In genomic region chr9:119556129-119556875, GRCh38 we compare ENCODE assay signal across 8 cellular contexts.
A peak's percentile ranks its signal among the peaks of the same experiment; 100 is the strongest.
DNase-seq lines count a peak whose midpoint lies in the region; ATAC-seq and TF ChIP-seq lines count a peak whose summit lies in the region.

No MANE protein-coding gene starts in this region.

- no peaks in the 10 kb centered on the region for H3K36me3 ChIP-seq in mesodermal cell (ENCODE audit: control insufficient read depth, insufficient read depth, low read length)

- ATAC-seq in GM19035 (IDR thresholded peaks at IDR 0.05; ENCODE audit: unreplicated experiment): peak; percentile 95
- peak; percentile 97 for ATAC-seq in HG03175 (IDR thresholded peaks at IDR 0.05; ENCODE audit: unreplicated experiment)

- H3K9me3 ChIP-seq in mesodermal cell (ENCODE audit: control insufficient read depth, low read length): no peaks in the 10 kb centered on the region

- peaks cover 13% of the 10 kb centered on the region for H3K4me1 ChIP-seq in mesodermal cell (ENCODE audit: control insufficient read depth, insufficient read depth, low read length, poor library complexity, severe bottlenecking)

- TF ChIP-seq CTCF in C4-2B (conservative IDR thresholded peaks at IDR 0.05) (peak; percentile 96), epithelial cell of proximal tubule (conservative IDR thresholded peaks at IDR 0.05; ENCODE audit: low read depth, low read length) (peak; percentile 98)

- DNase-seq in NCI-H2171 treated with DMSO at 0.1 percent for 48 hours (lab: John Stamatoyannopoulos, UW): peak; percentile 74
- peak; percentile 61 to 66 for DNase-seq in activated CD4-positive, alpha-beta T cell treated with anti-CD3 and anti-CD28 coated beads, Interleukin-2, amount 50 U/mL, for 48 hours
- DNase-seq in epithelial cell of proximal tubule (ENCODE audit: low read depth): no peak
- DNase-seq in stimulated activated CD8-positive, alpha-beta memory T cell treated with anti-CD3 and anti-CD28 coated beads, Interleukin-4, amount 100 ng/mL, for 48 hours: peak; percentile 77

- H3K27ac ChIP-seq in C4-2B: peak overlapping the region; percentile 1; the same call in 1 of the 2 replicates
- H3K27ac ChIP-seq in mesodermal cell (ENCODE audit: low read depth, low read length, severe bottlenecking): peak overlapping the region; percentile 37

- 32 to 37% methylated on average over 24 to 27 of the region's 31 CpGs for WGBS in mesodermal cell (ENCODE audit: insufficient coverage in 2 of 2), 2 experiments

- H3K4me3 ChIP-seq in epithelial cell of proximal tubule (ENCODE audit: low read depth, low read length) (peak overlapping the region; percentile 47), mesodermal cell (ENCODE audit: extremely low read depth, insufficient read depth, low read length, poor library complexity, severe bottlenecking) (peak overlapping the region; percentile 10)
